ENCODE assay signal across 21 cellular contexts in the genomic region with DNA sequence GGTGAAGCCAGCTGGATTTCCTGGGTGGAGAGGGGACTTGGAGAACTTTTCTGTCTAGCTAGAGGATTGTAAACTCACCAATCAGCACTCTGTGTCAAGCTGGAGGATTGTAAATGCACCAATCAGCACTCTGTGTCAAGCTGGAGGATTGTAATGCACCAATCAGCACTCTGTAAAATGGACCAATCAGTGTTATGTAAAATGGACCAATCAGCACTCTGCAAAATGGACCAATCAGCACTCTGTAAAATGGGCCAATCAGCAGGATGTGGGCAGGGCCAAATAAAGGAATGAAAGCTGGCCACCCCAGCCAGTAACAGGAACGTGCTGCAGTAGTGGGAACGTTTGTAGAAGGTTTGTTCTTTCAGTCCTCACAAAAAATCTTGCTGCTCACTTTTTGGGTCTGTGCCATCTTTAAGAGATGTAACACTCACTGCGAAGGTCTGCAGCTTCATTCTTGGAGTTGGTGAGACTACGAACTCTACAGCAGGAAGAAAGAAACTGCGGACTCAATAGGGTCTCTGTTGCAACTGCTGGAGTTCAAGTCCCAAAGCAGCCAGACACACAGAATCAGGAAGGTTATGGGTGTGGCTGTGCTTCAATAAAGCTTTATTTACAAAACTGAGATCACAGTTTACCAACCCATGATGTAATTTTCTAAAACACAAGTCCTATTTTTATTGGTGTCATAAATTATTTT.
"Had no signal": no experiment of that assay in that cellular context is flagged by ENCODE, and none has a peak within 500 bp of the region (broad histone marks: within the 10 kb centered on the region; RNA-seq: fewer than 3 reads in every experiment).

No MANE protein-coding gene starts in this region.

- DNase-seq: cortex of kidney; dorsolateral prefrontal cortex; effector CD8-positive, alpha-beta T cell; foreskin melanocyte; head of caudate nucleus; hippocampal formation; mesendoderm; naive thymus-derived CD4-positive, alpha-beta T cell; nephron progenitor cell; retina; sigmoid colon; stimulated activated CD4-positive, alpha-beta T cell treated with anti-CD3 and anti-CD28 coated beads, Interleukin-2, amount 100 ng/mL, for 24 hours; stimulated activated CD4-positive, alpha-beta T cell treated with anti-CD3 and anti-CD28 coated beads, Interleukin-4, amount 100 ng/mL, for 4 hours; stimulated activated naive B cell treated with anti-CD40 and anti-IgM and Interleukin-4, amounts not matched to agents 10 μg/mL and 1 μg/mL and 100 μg/mL, for 72 hours; stomach; substantia nigra; uterus had no signal

- H3K36me3 ChIP-seq: prostate gland, sigmoid colon, stomach, upper lobe of left lung, uterus had no signal

- H3K27ac ChIP-seq: dorsolateral prefrontal cortex, parathyroid adenoma, prostate gland, sigmoid colon, skin epidermis, stomach, upper lobe of left lung, uterus had no signal

- H2AFZ ChIP-seq: parathyroid adenoma had no signal

- H3K9ac ChIP-seq: parathyroid adenoma had no signal

- H3K4me3 ChIP-seq: dorsolateral prefrontal cortex, prostate gland, sigmoid colon, skin epidermis, stomach, upper lobe of left lung, uterus had no signal

- H3K4me1 ChIP-seq: parathyroid adenoma, prostate gland, uterus had no signal

- H3K27me3 ChIP-seq: sigmoid colon, stomach, upper lobe of left lung, uterus had no signal

- H3K79me2 ChIP-seq: parathyroid adenoma had no signal

- ATAC-seq: naive thymus-derived CD4-positive, alpha-beta T cell; stimulated activated naive B cell treated with anti-CD40 and anti-IgM and Interleukin-4, amounts not matched to agents 10 μg/mL and 1 μg/mL and 100 μg/mL, for 72 hours had no signal

- H3K9me3 ChIP-seq: prostate gland, sigmoid colon, upper lobe of left lung, uterus had no signal
